Comparison of ENCODE assay signal across 9 cellular contexts in the genomic region with DNA sequence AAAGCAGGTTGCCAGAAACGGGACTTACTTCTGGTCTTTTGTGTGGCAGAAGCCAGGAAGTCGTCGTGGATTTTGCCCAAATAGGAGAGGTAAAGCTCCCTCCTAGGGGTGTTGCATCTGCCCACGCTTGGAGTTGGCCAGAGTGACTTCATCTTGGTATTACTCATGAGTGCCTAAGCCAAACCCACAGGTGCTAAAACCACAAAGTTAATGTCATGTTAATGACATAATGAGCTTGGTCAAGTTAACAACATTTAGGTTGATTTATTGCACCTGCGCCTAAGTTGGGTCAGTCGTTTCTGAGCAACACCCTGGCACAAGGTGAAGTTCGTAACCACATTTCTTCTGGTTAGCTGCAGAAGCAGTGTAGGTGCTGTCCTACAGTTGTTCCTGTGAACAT.
DNase-seq lines count a peak whose midpoint lies in the region; ATAC-seq and TF ChIP-seq lines count a peak whose summit lies in the region.
"Had no signal": no experiment of that assay in that cellular context is flagged by ENCODE, and none has a peak within 500 bp of the region (broad histone marks: within the 10 kb centered on the region; RNA-seq: fewer than 3 reads in every experiment).

No MANE protein-coding gene starts in this region.

- no peak for TF ChIP-seq CTCF in GM10266 (IDR thresholded peaks at IDR 0.05; ENCODE audit: control insufficient read depth, insufficient read depth, low read depth, missing control alignments)
- no peak for TF ChIP-seq CTCF in HFF-Myc (IDR thresholded peaks at IDR 0.05; ENCODE audit: low read depth, low read length, missing control alignments)
- TF ChIP-seq CTCF in epithelial cell of proximal tubule (conservative IDR thresholded peaks at IDR 0.05; ENCODE audit: low read depth, low read length) = no peak
- no peak for TF ChIP-seq CTCF in progenitor cell of endocrine pancreas (IDR thresholded peaks at IDR 0.05; ENCODE audit: unreplicated experiment)
- TF ChIP-seq CTCF in left lung (IDR thresholded peaks at IDR 0.05) = no peak

- no peak overlapping the region for H3K4me3 Mint-ChIP-seq in progenitor cell of endocrine pancreas (ENCODE audit: low read depth)
- H3K4me3 Mint-ChIP-seq: dendritic cell treated with granulocyte-macrophage colony-stimulating factor and Interleukin-4, amounts not matched to agents 40 ng/mL and 50 ng/mL, for 4 days had no signal

- H3K27me3 ChIP-seq in left lung = no peaks in the 10 kb centered on the region

- H3K4me3 ChIP-seq in HFF-Myc (replicated peaks; ENCODE audit: low read depth, low read length) (no peak overlapping the region), epithelial cell of proximal tubule (ENCODE audit: low read depth, low read length) (no peak overlapping the region), left lung (no peak overlapping the region)

- H3K36me3 Mint-ChIP-seq in progenitor cell of endocrine pancreas (ENCODE audit: insufficient read depth) = peaks cover 16% of the 10 kb centered on the region

- no peak overlapping the region for H3K27ac Mint-ChIP-seq in progenitor cell of endocrine pancreas
- H3K27ac Mint-ChIP-seq: dendritic cell treated with granulocyte-macrophage colony-stimulating factor and Interleukin-4, amounts not matched to agents 40 ng/mL and 50 ng/mL, for 4 days had no signal

- peaks cover 0 to 3% of the 10 kb centered on the region in 2 donors for H3K36me3 ChIP-seq in left lung

- no peaks in the 10 kb centered on the region for H3K27me3 Mint-ChIP-seq in progenitor cell of endocrine pancreas
- H3K27me3 Mint-ChIP-seq: dendritic cell treated with granulocyte-macrophage colony-stimulating factor and Interleukin-4, amounts not matched to agents 40 ng/mL and 50 ng/mL, for 4 days had no signal

- peak; percentile 78 for DNase-seq in GM10266 (ENCODE audit: extremely low spot score)
- peak; percentile 5 for DNase-seq in HFF-Myc (ENCODE audit: extremely low read depth, low read depth)
- peak; percentile 84 for DNase-seq in RKO (ENCODE audit: low spot score)
- peak; percentile 19 for DNase-seq in epithelial cell of proximal tubule (ENCODE audit: low read depth)
- no peak for DNase-seq in progenitor cell of endocrine pancreas (ENCODE audit: low spot score, unreplicated experiment)
- no peak for DNase-seq in left lung
- DNase-seq in OCI-M1 (lab: John Stamatoyannopoulos, UW) = no peak

- intact Hi-C loops in left lung (cut with DNase I) = no loop called here

- H3K27ac ChIP-seq in left lung = no peak overlapping the region

- ATAC-seq in SK-N-SH treated with all-trans-retinoic acid at 6 μM for 48 hours = no peak
- ATAC-seq in left lung = no peak

- H3K9me3 Mint-ChIP-seq in progenitor cell of endocrine pancreas (ENCODE audit: low read depth) = peaks cover 19% of the 10 kb centered on the region

- H3K9me3 ChIP-seq in left lung = peaks cover 0 to 11% of the 10 kb centered on the region in 2 donors

- peaks cover 3% of the 10 kb centered on the region for H3K4me1 Mint-ChIP-seq in progenitor cell of endocrine pancreas (ENCODE audit: low read depth)

- H3K4me1 ChIP-seq in left lung = no peaks in the 10 kb centered on the region

TF ChIP-seq in SK-N-SH treated with all-trans-retinoic acid at 6 μM for 48 hours, 23 proteins besides CTCF, POLR2A, EP300 and RAD21:
- TF ChIP-seq BACH2 (CRISPR knock-in tag; IDR thresholded peaks at IDR 0.05; ENCODE audit: borderline replicate concordance) = no peak
- TF ChIP-seq ISL1 (CRISPR knock-in tag; IDR thresholded peaks at IDR 0.05) = no peak
- TF ChIP-seq RARB (CRISPR knock-in tag; IDR thresholded peaks at IDR 0.05) = no peak
- TF ChIP-seq ARNTL (CRISPR knock-in tag; IDR thresholded peaks at IDR 0.05; ENCODE audit: borderline replicate concordance, low read depth) = no peak
- no peak for TF ChIP-seq CSDC2 (CRISPR knock-in tag; IDR thresholded peaks at IDR 0.05)
- no peak for TF ChIP-seq TCF4 (CRISPR knock-in tag; IDR thresholded peaks at IDR 0.05; ENCODE audit: borderline replicate concordance)
- no peak for TF ChIP-seq GLIS3 (CRISPR knock-in tag; IDR thresholded peaks at IDR 0.05)
- no peak for TF ChIP-seq ZFP30 (CRISPR knock-in tag; IDR thresholded peaks at IDR 0.05)
- TF ChIP-seq, protein P1, sequence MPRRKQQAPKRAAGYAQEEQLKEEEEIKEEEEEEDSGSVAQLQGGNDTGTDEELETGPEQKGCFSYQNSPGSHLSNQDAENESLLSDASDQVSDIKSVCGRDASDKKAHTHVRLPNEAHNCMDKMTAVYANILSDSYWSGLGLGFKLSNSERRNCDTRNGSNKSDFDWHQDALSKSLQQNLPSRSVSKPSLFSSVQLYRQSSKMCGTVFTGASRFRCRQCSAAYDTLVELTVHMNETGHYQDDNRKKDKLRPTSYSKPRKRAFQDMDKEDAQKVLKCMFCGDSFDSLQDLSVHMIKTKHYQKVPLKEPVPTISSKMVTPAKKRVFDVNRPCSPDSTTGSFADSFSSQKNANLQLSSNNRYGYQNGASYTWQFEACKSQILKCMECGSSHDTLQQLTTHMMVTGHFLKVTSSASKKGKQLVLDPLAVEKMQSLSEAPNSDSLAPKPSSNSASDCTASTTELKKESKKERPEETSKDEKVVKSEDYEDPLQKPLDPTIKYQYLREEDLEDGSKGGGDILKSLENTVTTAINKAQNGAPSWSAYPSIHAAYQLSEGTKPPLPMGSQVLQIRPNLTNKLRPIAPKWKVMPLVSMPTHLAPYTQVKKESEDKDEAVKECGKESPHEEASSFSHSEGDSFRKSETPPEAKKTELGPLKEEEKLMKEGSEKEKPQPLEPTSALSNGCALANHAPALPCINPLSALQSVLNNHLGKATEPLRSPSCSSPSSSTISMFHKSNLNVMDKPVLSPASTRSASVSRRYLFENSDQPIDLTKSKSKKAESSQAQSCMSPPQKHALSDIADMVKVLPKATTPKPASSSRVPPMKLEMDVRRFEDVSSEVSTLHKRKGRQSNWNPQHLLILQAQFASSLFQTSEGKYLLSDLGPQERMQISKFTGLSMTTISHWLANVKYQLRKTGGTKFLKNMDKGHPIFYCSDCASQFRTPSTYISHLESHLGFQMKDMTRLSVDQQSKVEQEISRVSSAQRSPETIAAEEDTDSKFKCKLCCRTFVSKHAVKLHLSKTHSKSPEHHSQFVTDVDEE (CRISPR knock-in tag; IDR thresholded peaks at IDR 0.05) = no peak

Comparison
In these comparisons a context has a peak if more than half of its experiments do, and no peak if none do; other contexts are left out.
1. DNase-seq: peak in GM10266 (single experiment), HFF-Myc (single experiment), RKO (single experiment) and epithelial cell of proximal tubule (single experiment); none in progenitor cell of endocrine pancreas (single experiment), left lung (0 of 2) and OCI-M1 (single experiment).